Comparison of ENCODE assay signal across 1 cellular context in genomic region chr2:126688591-126688990, GRCh38. TPM values are rescaled to one million over a fixed set of nuclear protein-coding genes. Genes with fewer than 3 reads are reported as not detected.
"Had no signal": no experiment of that assay in that cellular context is flagged by ENCODE, and none has a peak within 500 bp of the region (broad histone marks: within the 10 kb centered on the region; RNA-seq: fewer than 3 reads in every experiment).

No MANE protein-coding gene starts in this region.

RNA-seq across cellular contexts. Expression of gene GYPC, which starts 32.6 kb away (rescaled TPM):
- polyA plus RNA-seq: keratinocyte had no signal
